ENCODE assay signal across 1 cellular context in the genomic region with DNA sequence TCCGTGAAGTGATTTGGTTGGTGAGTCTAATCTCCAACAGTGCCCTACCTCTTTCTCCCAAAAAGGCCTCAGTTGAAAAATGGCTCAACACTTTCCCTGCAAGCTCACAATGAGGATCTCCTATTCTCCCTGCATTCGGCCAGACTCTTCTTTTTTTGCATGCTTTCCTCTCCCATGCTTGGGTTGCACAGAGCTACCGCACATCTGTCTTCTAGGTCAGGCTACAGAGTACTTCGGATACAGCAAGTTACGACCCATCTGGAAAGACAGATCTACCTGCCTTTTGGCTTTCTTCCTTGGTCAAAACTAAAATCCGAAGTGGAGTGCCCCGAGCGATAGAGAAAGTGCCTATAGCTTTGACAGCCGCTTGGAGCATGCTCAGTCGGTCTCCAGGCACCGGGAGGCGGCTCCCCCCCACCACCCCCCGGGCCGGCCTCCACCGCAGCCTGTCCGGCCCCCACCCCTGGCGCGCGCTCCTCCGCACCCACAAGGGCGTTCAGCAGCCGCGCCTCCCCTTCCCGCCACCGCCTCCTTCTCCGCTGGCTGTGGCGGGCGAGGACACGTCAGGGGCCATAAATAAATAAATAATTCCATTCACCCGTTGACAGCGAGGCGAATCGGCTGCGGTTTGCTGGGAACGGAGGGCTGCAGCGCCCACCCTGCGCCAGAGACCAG.
A peak's percentile ranks its signal among the peaks of the same experiment; 100 is the strongest.
TF ChIP-seq lines count a peak whose summit lies in the region.

SLC16A7 (plus strand) TSS at position 473 of the 675 bp plus-strand sequence. CDS start 108,773 bp downstream, outside the sequence.

TF ChIP-seq in WTC11, 78 proteins besides CTCF, POLR2A, EP300 and RAD21 (continued from another document):
- TF ChIP-seq AR (CRISPR knock-in tag; IDR thresholded peaks at IDR 0.05) (no peak), NR3C1 (CRISPR knock-in tag; conservative IDR thresholded peaks at IDR 0.05; ENCODE audit: low read depth) (no peak), PRDM15 (CRISPR knock-in tag; IDR thresholded peaks at IDR 0.05) (peak; percentile 87), ZNF423 (CRISPR knock-in tag; IDR thresholded peaks at IDR 0.05) (0 out of 2 replicates have a peak, but pooled peaks have one; percentile 11), RELA (CRISPR knock-in tag; IDR thresholded peaks at IDR 0.05; ENCODE audit: borderline replicate concordance) (no peak), OVOL2 (CRISPR knock-in tag; IDR thresholded peaks at IDR 0.05; ENCODE audit: borderline replicate concordance) (no peak), HMGA2 (CRISPR knock-in tag; IDR thresholded peaks at IDR 0.05) (no peak)
- TF ChIP-seq, protein P1, sequence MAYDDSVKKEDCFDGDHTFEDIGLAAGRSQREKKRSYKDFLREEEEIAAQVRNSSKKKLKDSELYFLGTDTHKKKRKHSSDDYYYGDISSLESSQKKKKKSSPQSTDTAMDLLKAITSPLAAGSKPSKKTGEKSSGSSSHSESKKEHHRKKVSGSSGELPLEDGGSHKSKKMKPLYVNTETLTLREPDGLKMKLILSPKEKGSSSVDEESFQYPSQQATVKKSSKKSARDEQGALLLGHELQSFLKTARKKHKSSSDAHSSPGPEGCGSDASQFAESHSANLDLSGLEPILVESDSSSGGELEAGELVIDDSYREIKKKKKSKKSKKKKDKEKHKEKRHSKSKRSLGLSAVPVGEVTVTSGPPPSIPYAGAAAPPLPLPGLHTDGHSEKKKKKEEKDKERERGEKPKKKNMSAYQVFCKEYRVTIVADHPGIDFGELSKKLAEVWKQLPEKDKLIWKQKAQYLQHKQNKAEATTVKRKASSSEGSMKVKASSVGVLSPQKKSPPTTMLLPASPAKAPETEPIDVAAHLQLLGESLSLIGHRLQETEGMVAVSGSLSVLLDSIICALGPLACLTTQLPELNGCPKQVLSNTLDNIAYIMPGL (CRISPR knock-in tag; IDR thresholded peaks at IDR 0.05) = no peak
- TF ChIP-seq, protein P2, sequence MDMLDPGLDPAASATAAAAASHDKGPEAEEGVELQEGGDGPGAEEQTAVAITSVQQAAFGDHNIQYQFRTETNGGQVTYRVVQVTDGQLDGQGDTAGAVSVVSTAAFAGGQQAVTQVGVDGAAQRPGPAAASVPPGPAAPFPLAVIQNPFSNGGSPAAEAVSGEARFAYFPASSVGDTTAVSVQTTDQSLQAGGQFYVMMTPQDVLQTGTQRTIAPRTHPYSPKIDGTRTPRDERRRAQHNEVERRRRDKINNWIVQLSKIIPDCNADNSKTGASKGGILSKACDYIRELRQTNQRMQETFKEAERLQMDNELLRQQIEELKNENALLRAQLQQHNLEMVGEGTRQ (CRISPR knock-in tag; IDR thresholded peaks at IDR 0.05) = no peak
TF ChIP-seq in WTC11: peak in this region for 3.
